In the genomic region with DNA sequence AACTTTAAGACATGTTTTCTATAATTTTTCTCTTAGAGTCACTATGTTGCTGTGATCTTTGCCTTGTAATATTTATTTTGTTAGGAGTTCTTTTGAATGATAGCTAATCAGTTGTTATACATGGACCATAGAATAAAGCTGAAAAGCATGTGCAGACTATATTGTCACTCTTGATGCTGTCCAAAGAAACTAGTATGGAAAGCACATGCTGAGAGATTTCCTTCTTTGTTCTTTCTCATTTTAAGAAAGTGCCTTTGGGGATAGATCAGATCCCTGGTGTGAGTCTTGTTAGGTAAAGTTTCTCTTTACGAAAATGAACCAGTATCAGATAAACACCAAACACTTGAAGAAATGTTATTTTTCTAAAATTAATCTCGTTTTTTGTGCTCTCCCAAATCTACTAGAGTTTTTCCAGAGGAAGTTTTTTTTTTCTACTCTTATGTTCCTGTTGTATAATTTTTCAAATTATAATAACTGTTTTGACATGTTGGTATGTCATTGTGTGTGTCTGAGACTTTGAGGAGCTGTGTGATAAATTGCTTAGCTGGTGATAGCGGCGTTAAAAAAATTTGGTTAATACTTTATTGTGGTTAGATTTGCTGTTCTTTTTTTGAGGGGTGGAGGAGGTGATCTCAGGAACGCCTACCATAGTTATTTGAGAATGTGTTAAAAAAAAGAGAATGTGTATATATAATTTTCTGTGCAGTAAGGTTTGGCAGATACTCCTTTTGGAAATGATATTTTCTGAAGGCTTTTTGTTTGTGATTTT, we compare ENCODE assay signal across 1 cellular context.
TF ChIP-seq lines count a peak whose summit lies in the region.

No MANE protein-coding gene starts in this region.

TF ChIP-seq in GM23338, 12 proteins besides CTCF, POLR2A, EP300 and RAD21 (continued from another document):
- TF ChIP-seq REST (IDR thresholded peaks at IDR 0.05; ENCODE audit: unreplicated experiment) = no peak
- no peak for TF ChIP-seq EZH2 (IDR thresholded peaks at IDR 0.05; ENCODE audit: low read depth, unreplicated experiment)
- no peak for TF ChIP-seq JUNB (IDR thresholded peaks at IDR 0.05; ENCODE audit: unreplicated experiment)
- TF ChIP-seq EZH2phosphoT487 (IDR thresholded peaks at IDR 0.05; ENCODE audit: unreplicated experiment) = no peak
- TF ChIP-seq ETS1 (IDR thresholded peaks at IDR 0.05) = no peak
- no peak for TF ChIP-seq ZNF331 (CRISPR knock-in tag; IDR thresholded peaks at IDR 0.05; ENCODE audit: low read depth)
- no peak for TF ChIP-seq STAT1 (IDR thresholded peaks at IDR 0.05; ENCODE audit: unreplicated experiment)
- no peak for TF ChIP-seq POLR2AphosphoS5 (IDR thresholded peaks at IDR 0.05; ENCODE audit: low read depth)
- no peak for TF ChIP-seq ZNF114 (CRISPR knock-in tag; IDR thresholded peaks at IDR 0.05)
- no peak for TF ChIP-seq CREB1 (CRISPR knock-in tag; IDR thresholded peaks at IDR 0.05; ENCODE audit: low read depth)
